In genomic region chr1:160296036-160296435, GRCh38 we compare ENCODE assay signal across 17 cellular contexts. TPM values are rescaled to one million over a fixed set of nuclear protein-coding genes. Genes with fewer than 3 reads are reported as not detected.
DNase-seq lines count a peak whose midpoint lies in the region; ATAC-seq and TF ChIP-seq lines count a peak whose summit lies in the region.
"Had no signal": no experiment of that assay in that cellular context is flagged by ENCODE, and none has a peak within 500 bp of the region (broad histone marks: within the 10 kb centered on the region; RNA-seq: fewer than 3 reads in every experiment).

No MANE protein-coding gene starts in this region.

- H3K9me3 Mint-ChIP-seq in activated T-helper 17 cell treated with anti-CD3 and anti-CD28 coated beads, Interleukin-2, amount 50 U/mL, for 72 hours, result no peaks in the 10 kb centered on the region
- H3K9me3 Mint-ChIP-seq: CD4-positive, alpha-beta T cell had no signal

- peaks cover 51% of the 10 kb centered on the region for H3F3A ChIP-seq in smooth muscle cell (ENCODE audit: low read depth)

- no peak overlapping the region for H3K4me2 ChIP-seq in smooth muscle cell
- H3K4me2 ChIP-seq: A549 had no signal

- H3K27ac ChIP-seq in dorsolateral prefrontal cortex (peak overlapping the region in 45 of 59 donors; percentile 5 to 93 (median 79)), smooth muscle cell (ENCODE audit: low read depth) (peak overlapping the region; percentile 1)
- H3K27ac ChIP-seq: 22Rv1, A549, C4-2B, GM23248, HL-60 had no signal

- no peak for TF ChIP-seq CTCF in dorsolateral prefrontal cortex (IDR thresholded peaks at IDR 0.05 in 54 of 56, conservative IDR thresholded peaks at IDR 0.05 in 2 of 56; ENCODE audit: low read depth in 1 of 56, partially characterized antibody in 56 of 56)
- TF ChIP-seq CTCF in smooth muscle cell (IDR thresholded peaks at IDR 0.05; ENCODE audit: borderline replicate concordance, insufficient read depth, poor library complexity, severe bottlenecking), result no peak

- no peak for ATAC-seq in activated T-helper 17 cell treated with anti-CD3 and anti-CD28 coated beads, Interleukin-2, amount 50 U/mL, for 72 hours (replicated peaks)
- ATAC-seq in SK-N-SH treated with all-trans-retinoic acid at 6 μM for 48 hours, result no peak
- ATAC-seq: A549 had no signal

- peak overlapping the region; percentile 14 for H3K27ac Mint-ChIP-seq in activated T-helper 17 cell treated with anti-CD3 and anti-CD28 coated beads, Interleukin-2, amount 50 U/mL, for 72 hours
- H3K27ac Mint-ChIP-seq: CD4-positive, alpha-beta T cell had no signal

- H3K27me3 Mint-ChIP-seq in activated T-helper 17 cell treated with anti-CD3 and anti-CD28 coated beads, Interleukin-2, amount 50 U/mL, for 72 hours, result no peaks in the 10 kb centered on the region
- H3K27me3 Mint-ChIP-seq: CD4-positive, alpha-beta T cell had no signal

- H4K20me1 ChIP-seq in smooth muscle cell (ENCODE audit: low read depth), result peaks cover 97% of the 10 kb centered on the region

- no peaks in the 10 kb centered on the region for H3K27me3 ChIP-seq in dorsolateral prefrontal cortex
- no peaks in the 10 kb centered on the region for H3K27me3 ChIP-seq in smooth muscle cell (ENCODE audit: low read depth)

- H3K4me1 Mint-ChIP-seq in activated T-helper 17 cell treated with anti-CD3 and anti-CD28 coated beads, Interleukin-2, amount 50 U/mL, for 72 hours, result peaks cover 4% of the 10 kb centered on the region

- peaks cover 100% of the 10 kb centered on the region for H3K36me3 Mint-ChIP-seq in activated T-helper 17 cell treated with anti-CD3 and anti-CD28 coated beads, Interleukin-2, amount 50 U/mL, for 72 hours (ENCODE audit: low read depth)

- peaks cover 16% of the 10 kb centered on the region for H3K79me2 ChIP-seq in smooth muscle cell (ENCODE audit: low read depth)

- H3K4me3 Mint-ChIP-seq in activated T-helper 17 cell treated with anti-CD3 and anti-CD28 coated beads, Interleukin-2, amount 50 U/mL, for 72 hours, result no peak overlapping the region
- H3K4me3 Mint-ChIP-seq: CD4-positive, alpha-beta T cell had no signal

- H3K4me3 ChIP-seq in dorsolateral prefrontal cortex (no peak overlapping the region), smooth muscle cell (no peak overlapping the region)
- H3K4me3 ChIP-seq: A549, GM23248, HAP-1 had no signal

- 93% methylated on average over 1 of the region's 1 CpG for WGBS in smooth muscle cell (ENCODE audit: low lambda C conversion rate)

- H3K36me3 ChIP-seq in smooth muscle cell (ENCODE audit: low read depth), result peaks cover 57% of the 10 kb centered on the region

- no peak overlapping the region for H3K9ac ChIP-seq in smooth muscle cell (ENCODE audit: low read depth)
- H3K9ac ChIP-seq: GM23248 had no signal

- no peak overlapping the region for H2AFZ ChIP-seq in smooth muscle cell (ENCODE audit: low read depth)
- H2AFZ ChIP-seq: GM23248 had no signal

- H3K4me1 ChIP-seq in smooth muscle cell (ENCODE audit: low read depth), result no peaks in the 10 kb centered on the region
- H3K4me1 ChIP-seq: A549, Caco-2, HAP-1 had no signal

- DNase-seq in NCI-H82 (lab: John Stamatoyannopoulos, UW) (peak; percentile 47), NCI-H82 treated with DMSO at 0.1 percent for 48 hours (lab: John Stamatoyannopoulos, UW; ENCODE audit: unreplicated experiment) (no peak), dorsolateral prefrontal cortex (no peak), smooth muscle cell (lab: John Stamatoyannopoulos, UW; ENCODE audit: unreplicated experiment) (no peak), NCI-H526 treated with DMSO at 0.1 percent for 48 hours (lab: John Stamatoyannopoulos, UW) (no peak), activated gamma-delta T cell treated with Interleukin-2 at 50 U/mL for 16 hours (no peak)
- DNase-seq: AML-193; Caco-2; CD4-positive, alpha-beta T cell; GM23248 had no signal

- no peaks in the 10 kb centered on the region for H3K9me3 ChIP-seq in smooth muscle cell (replicated peaks; ENCODE audit: low read depth)
- H3K9me3 ChIP-seq: A549, Caco-2, HAP-1 had no signal

- intact Hi-C loops in dorsolateral prefrontal cortex (cut with DNase I), result no loop called here

TF ChIP-seq in SK-N-SH treated with all-trans-retinoic acid at 6 μM for 48 hours, 23 proteins besides CTCF, POLR2A, EP300 and RAD21:
- TF ChIP-seq TCF4 (CRISPR knock-in tag; IDR thresholded peaks at IDR 0.05; ENCODE audit: borderline replicate concordance), result no peak
- no peak for TF ChIP-seq ZFP30 (CRISPR knock-in tag; IDR thresholded peaks at IDR 0.05)
- no peak for TF ChIP-seq PPARA (CRISPR knock-in tag; IDR thresholded peaks at IDR 0.05; ENCODE audit: borderline replicate concordance)
- no peak for TF ChIP-seq GLIS3 (CRISPR knock-in tag; IDR thresholded peaks at IDR 0.05)
- no peak for TF ChIP-seq ZFP3 (CRISPR knock-in tag; IDR thresholded peaks at IDR 0.05)
- TF ChIP-seq, protein P1, sequence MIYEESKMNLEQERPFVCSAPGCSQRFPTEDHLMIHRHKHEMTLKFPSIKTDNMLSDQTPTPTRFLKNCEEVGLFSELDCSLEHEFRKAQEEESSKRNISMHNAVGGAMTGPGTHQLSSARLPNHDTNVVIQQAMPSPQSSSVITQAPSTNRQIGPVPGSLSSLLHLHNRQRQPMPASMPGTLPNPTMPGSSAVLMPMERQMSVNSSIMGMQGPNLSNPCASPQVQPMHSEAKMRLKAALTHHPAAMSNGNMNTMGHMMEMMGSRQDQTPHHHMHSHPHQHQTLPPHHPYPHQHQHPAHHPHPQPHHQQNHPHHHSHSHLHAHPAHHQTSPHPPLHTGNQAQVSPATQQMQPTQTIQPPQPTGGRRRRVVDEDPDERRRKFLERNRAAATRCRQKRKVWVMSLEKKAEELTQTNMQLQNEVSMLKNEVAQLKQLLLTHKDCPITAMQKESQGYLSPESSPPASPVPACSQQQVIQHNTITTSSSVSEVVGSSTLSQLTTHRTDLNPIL (CRISPR knock-in tag; IDR thresholded peaks at IDR 0.05; ENCODE audit: low read depth), result no peak
- TF ChIP-seq ARNTL (CRISPR knock-in tag; IDR thresholded peaks at IDR 0.05; ENCODE audit: borderline replicate concordance, low read depth), result no peak
- TF ChIP-seq ZNF8 (CRISPR knock-in tag; IDR thresholded peaks at IDR 0.05), result no peak
- TF ChIP-seq ZC3H10 (CRISPR knock-in tag; IDR thresholded peaks at IDR 0.05), result no peak
- no peak for TF ChIP-seq SNAI2 (CRISPR knock-in tag; IDR thresholded peaks at IDR 0.05)
- TF ChIP-seq ISL1 (CRISPR knock-in tag; IDR thresholded peaks at IDR 0.05), result no peak
- TF ChIP-seq TOX (CRISPR knock-in tag; IDR thresholded peaks at IDR 0.05; ENCODE audit: borderline replicate concordance), result no peak
- TF ChIP-seq ESRRG (CRISPR knock-in tag; IDR thresholded peaks at IDR 0.05), result no peak
- no peak for TF ChIP-seq BACH2 (CRISPR knock-in tag; IDR thresholded peaks at IDR 0.05; ENCODE audit: borderline replicate concordance)
- no peak for TF ChIP-seq CSDC2 (CRISPR knock-in tag; IDR thresholded peaks at IDR 0.05)
- no peak for TF ChIP-seq ZNF565 (CRISPR knock-in tag; conservative IDR thresholded peaks at IDR 0.05; ENCODE audit: low read depth)

RNA-seq across cellular contexts. Expression of gene PEX19, which starts 11.1 kb away (rescaled TPM):
- total RNA-seq in activated T-helper 17 cell treated with anti-CD3 and anti-CD28 coated beads, Interleukin-2, amount 50 U/mL, for 72 hours, result 10 to 100 TPM; 48.3 to 61.4 TPM
- total RNA-seq in dorsolateral prefrontal cortex (100 to 1,000 TPM in 52 of 120 experiments, 10 to 100 TPM in 68; 63.4 to 123 (median 97.5) TPM), smooth muscle cell (40.2 and 47.1 TPM in 2 replicates)
- 29.2 and 34.5 TPM in 2 replicates for polyA plus RNA-seq in smooth muscle cell

RNA-seq across cellular contexts. Expression of gene DCAF8, which starts 33.7 kb away (rescaled TPM):
- 100 to 1,000 TPM; 126 to 175 TPM for total RNA-seq in activated T-helper 17 cell treated with anti-CD3 and anti-CD28 coated beads, Interleukin-2, amount 50 U/mL, for 72 hours
- total RNA-seq in dorsolateral prefrontal cortex, result 100 to 1,000 TPM; 111 to 260 (median 188) TPM
- 56.7 and 63.6 TPM in 2 replicates for total RNA-seq in smooth muscle cell
- polyA plus RNA-seq in smooth muscle cell, result 79.9 and 92.6 TPM in 2 replicates

RNA-seq across cellular contexts. Expression of gene COPA, which starts 47.0 kb away (rescaled TPM):
- 100 to 1,000 TPM; 136 to 178 TPM for total RNA-seq in activated T-helper 17 cell treated with anti-CD3 and anti-CD28 coated beads, Interleukin-2, amount 50 U/mL, for 72 hours
- total RNA-seq in dorsolateral prefrontal cortex (100 to 1,000 TPM; 107 to 252 (median 197) TPM), smooth muscle cell (171 and 197 TPM in 2 replicates)
- 182 and 196 TPM in 2 replicates for polyA plus RNA-seq in smooth muscle cell

RNA-seq across cellular contexts. Expression of gene NCSTN, which starts 47.1 kb away (rescaled TPM):
- total RNA-seq in activated T-helper 17 cell treated with anti-CD3 and anti-CD28 coated beads, Interleukin-2, amount 50 U/mL, for 72 hours, result 10 to 100 TPM; 58.7 to 67.4 TPM
- total RNA-seq in dorsolateral prefrontal cortex, result 10 to 100 TPM; 44.1 to 95.7 (median 60.5) TPM
- 67.4 and 73.4 TPM in 2 replicates for total RNA-seq in smooth muscle cell
- polyA plus RNA-seq in smooth muscle cell, result 67.6 and 81.4 TPM in 2 replicates
